24 cellular contexts compared by ENCODE assay signal in genomic region chr16:13997526-13997925, GRCh38.
DNase-seq lines count a peak whose midpoint lies in the region; ATAC-seq, FAIRE-seq and TF ChIP-seq lines count a peak whose summit lies in the region.
"Had no signal": no experiment of that assay in that cellular context is flagged by ENCODE, and none has a peak within 500 bp of the region (broad histone marks: within the 10 kb centered on the region; RNA-seq: fewer than 3 reads in every experiment).

No MANE protein-coding gene starts in this region.

- intact Hi-C loops in GM12878 (cut with micrococcal nuclease; ENCODE audit: unreplicated experiment), result no loop called here

- H4K20me1 ChIP-seq in DOHH2 (ENCODE audit: control insufficient read depth, insufficient read depth, low read depth, low read length) (no peaks in the 10 kb centered on the region), GM12878 (ENCODE audit: control insufficient read depth, insufficient read depth) (no peaks in the 10 kb centered on the region)

- H3K9me3 Mint-ChIP-seq in T-helper 1 cell treated with Interleukin-12 subunit alpha and Interleukin-12 subunit beta and Interleukin-4 antibody, amounts not matched to agents 30 μg/mL and 1 μg/mL, for 36 hours, result no peaks in the 10 kb centered on the region
- H3K9me3 Mint-ChIP-seq in nephron, result no peaks in the 10 kb centered on the region
- H3K9me3 Mint-ChIP-seq: activated naive CD8-positive, alpha-beta T cell treated with anti-CD3 and anti-CD28 coated beads, Interleukin-2, amount 10 ng/mL, durations not matched to agents 7 days and 5 days; activated T-helper 17 cell treated with anti-CD3 and anti-CD28 coated beads, Interleukin-2, amount 50 U/mL, for 72 hours; nephron progenitor cell had no signal

- H3K4me3 Mint-ChIP-seq in T-helper 1 cell treated with Interleukin-12 subunit alpha and Interleukin-12 subunit beta and Interleukin-4 antibody, amounts not matched to agents 30 μg/mL and 1 μg/mL, for 36 hours, result no peak overlapping the region
- no peak overlapping the region for H3K4me3 Mint-ChIP-seq in nephron
- H3K4me3 Mint-ChIP-seq: activated naive CD8-positive, alpha-beta T cell treated with anti-CD3 and anti-CD28 coated beads, Interleukin-2, amount 10 ng/mL, durations not matched to agents 7 days and 5 days; activated T-helper 17 cell treated with anti-CD3 and anti-CD28 coated beads, Interleukin-2, amount 50 U/mL, for 72 hours; nephron progenitor cell; T-helper 17 cell had no signal

- no peak for TF ChIP-seq RAD21 in GM12878 (IDR thresholded peaks at IDR 0.05; ENCODE audit: insufficient read depth, low read depth, low read length)

- SMC1A ChIA-PET in GM12878 (lab: Charles Lee; ENCODE audit: uncharacterized antibody, unreplicated experiment), result interaction anchor here (0.6 to 1.2 kb wide), 10 partner anchors 9 to 308 kb away, joined by 3 to 8 read pairs (median 4); no protein-coding TSS in a partner anchor

- peaks cover 15% of the 10 kb centered on the region for H3F3A ChIP-seq in DOHH2 (ENCODE audit: control insufficient read depth, insufficient read depth)

- peak overlapping the region; percentile 20 for H2AFZ ChIP-seq in GM12878 (ENCODE audit: control insufficient read depth, low read depth, low read length)

- peak overlapping the region; percentile 62 for H3K4me2 ChIP-seq in DOHH2 (ENCODE audit: low read length)
- H3K4me2 ChIP-seq in GM12878 (ENCODE audit: control insufficient read depth, insufficient read depth), result peak overlapping the region; percentile 65; the same call in 1 of the 2 replicates

- no peak for ATAC-seq in GM12878
- ATAC-seq: activated T-helper 17 cell treated with anti-CD3 and anti-CD28 coated beads, Interleukin-2, amount 50 U/mL, for 72 hours; Panc1; right cardiac atrium; stimulated activated naive CD8-positive, alpha-beta T cell treated with anti-CD3 and anti-CD28 coated beads, Interleukin-15, Interleukin-2, amounts not matched to agents 100 U/mL and 50 U/mL, for 24 hours had no signal

- H3K9me3 ChIP-seq in DOHH2 (ENCODE audit: control insufficient read depth, insufficient read depth, low read length), result 0 out of 2 replicates have a peak, but pooled peaks cover 2% of the 10 kb centered on the region
- H3K9me3 ChIP-seq in GM12878 (replicated peaks; ENCODE audit: control insufficient read depth, insufficient read depth, low read length), result no peaks in the 10 kb centered on the region; the same call in 1 of the 3 replicates
- H3K9me3 ChIP-seq: ovary had no signal

- TF ChIP-seq POLR2A in GM12878 (IDR thresholded peaks at IDR 0.05; ENCODE audit: low read depth, low read length), result no peak

- CTCF ChIA-PET in GM12878 (lab: Yijun Ruan, JAX), result interaction anchor here (0.6 to 1.6 kb wide), 4 partner anchors 26 to 553 kb away, joined by 3 to 5 read pairs (median 4); no protein-coding TSS in a partner anchor

- H3K79me2 ChIP-seq in DOHH2 (ENCODE audit: control insufficient read depth, low read length) (no peaks in the 10 kb centered on the region), GM12878 (ENCODE audit: control insufficient read depth, insufficient read depth, low read length) (no peaks in the 10 kb centered on the region)

- DNase-seq in T-helper 1 cell (no peak), GM12878 (ENCODE audit: low read depth, low spot score) (no peak), T-helper 9 cell (no peak), DMS153 (lab: John Stamatoyannopoulos, UW) (no peak), hypothalamus (lab: John Stamatoyannopoulos, UW) (no peak)
- DNase-seq: activated CD8-positive, alpha-beta memory T cell treated with anti-CD3 and anti-CD28 coated beads, Interleukin-2, amount 50 U/mL, for 4 hours; activated naive CD8-positive, alpha-beta T cell treated with anti-CD3 and anti-CD28 coated beads, Interleukin-2, amount 10 ng/mL, durations not matched to agents 7 days and 5 days; central memory CD4-positive, alpha-beta T cell; dorsolateral prefrontal cortex; glutamatergic neuron; mesendoderm; nephron progenitor cell; ovary; right cardiac atrium; SIG-M5; stimulated activated CD4-positive, alpha-beta T cell treated with anti-CD3 and anti-CD28 coated beads, Interleukin-4, amount 100 ng/mL, for 4 hours; stimulated activated naive CD8-positive, alpha-beta T cell treated with anti-CD3 and anti-CD28 coated beads, Interleukin-15, Interleukin-2, amounts not matched to agents 100 U/mL and 50 U/mL, for 24 hours; T-helper 17 cell had no signal

- no peak for TF ChIP-seq EP300 in GM12878 (IDR thresholded peaks at IDR 0.05; ENCODE audit: borderline replicate concordance in 1 of 2, control insufficient read depth in 1 of 2, low read depth in 2 of 2, low read length in 2 of 2)

- no peak for FAIRE-seq in GM12878 (lab: Jason Lieb, UNC)

- no peak for TF ChIP-seq CTCF in DOHH2 (IDR thresholded peaks at IDR 0.05; ENCODE audit: low read depth, low read length, poor library complexity, severe bottlenecking)
- no peak for TF ChIP-seq CTCF in GM12878 (IDR thresholded peaks at IDR 0.05 in 2 of 3, conservative IDR thresholded peaks at IDR 0.05 in 1 of 3; ENCODE audit: control insufficient read depth in 2 of 3, extremely low read depth in 1 of 3, insufficient read depth in 1 of 3, low read depth in 3 of 3, low read length in 3 of 3)
- no peak for TF ChIP-seq CTCF in nephron (IDR thresholded peaks at IDR 0.05; ENCODE audit: unreplicated experiment in 3 of 3)

- 54% methylated on average over 4 of the region's 4 CpGs for WGBS in GM12878 (ENCODE audit: insufficient coverage, insufficient replicate concordance, low lambda C conversion rate, missing lambda C conversion rate)

- H3K9me2 ChIP-seq in DOHH2 (replicated peaks; ENCODE audit: control insufficient read depth, low read length), result no peaks in the 10 kb centered on the region

- RAD21 ChIA-PET in GM12878 (lab: Charles Lee; ENCODE audit: unreplicated experiment), result interaction anchor here (1.2 to 1.4 kb wide), 2 partner anchors 41 to 44 kb away, joined by 4 to 6 read pairs; no protein-coding TSS in a partner anchor

- H3K27ac ChIP-seq in DOHH2 (ENCODE audit: low read depth, low read length) (peak overlapping the region; percentile 82), GM12878 (ENCODE audit: control insufficient read depth, insufficient read depth) (0 out of 2 replicates have a peak overlapping the region, but pooled peaks have one; percentile 13)
- H3K27ac ChIP-seq: 22Rv1, ovary had no signal

- H3K27me3 ChIP-seq in DOHH2 (ENCODE audit: control insufficient read depth, low read length) (no peaks in the 10 kb centered on the region), GM12878 (replicated peaks in 1 of 2; ENCODE audit: control insufficient read depth in 2 of 2, insufficient read depth in 2 of 2, low read length in 1 of 2) (no peaks in the 10 kb centered on the region)
- H3K27me3 ChIP-seq: ovary had no signal

- H3K4me3 ChIP-seq in DOHH2 (ENCODE audit: low read length) (peak overlapping the region; percentile 43; the same call in 1 of the 2 replicates), GM12878 (no peak overlapping the region)
- H3K4me3 ChIP-seq: dorsolateral prefrontal cortex, ovary had no signal

- BruUV-seq in GM12878 (replicated peaks; lab: Mats Ljungman, UMichigan), result no TSS peak

- H3K27me3 Mint-ChIP-seq in T-helper 1 cell treated with Interleukin-12 subunit alpha and Interleukin-12 subunit beta and Interleukin-4 antibody, amounts not matched to agents 30 μg/mL and 1 μg/mL, for 36 hours (ENCODE audit: low read depth), result no peaks in the 10 kb centered on the region
- H3K27me3 Mint-ChIP-seq in nephron (ENCODE audit: low read depth), result peaks cover 4% of the 10 kb centered on the region

- H3K9ac ChIP-seq in GM12878 (ENCODE audit: control insufficient read depth, insufficient read depth, low read length), result no peak overlapping the region

- H3K36me3 Mint-ChIP-seq in T-helper 1 cell treated with Interleukin-12 subunit alpha and Interleukin-12 subunit beta and Interleukin-4 antibody, amounts not matched to agents 30 μg/mL and 1 μg/mL, for 36 hours (ENCODE audit: low read depth), result peaks cover 1% of the 10 kb centered on the region
- H3K36me3 Mint-ChIP-seq in nephron (ENCODE audit: low read depth), result no peaks in the 10 kb centered on the region
- H3K36me3 Mint-ChIP-seq: activated naive CD8-positive, alpha-beta T cell treated with anti-CD3 and anti-CD28 coated beads, Interleukin-2, amount 10 ng/mL, durations not matched to agents 7 days and 5 days had no signal

- no peaks in the 10 kb centered on the region for H3K36me3 ChIP-seq in DOHH2 (ENCODE audit: control insufficient read depth, low read length)
- H3K36me3 ChIP-seq in GM12878 (ENCODE audit: control insufficient read depth in 2 of 2, insufficient read depth in 2 of 2, low read length in 1 of 2), result no peaks in the 10 kb centered on the region
- H3K36me3 ChIP-seq: ovary had no signal

- H3K4me1 ChIP-seq in DOHH2 (ENCODE audit: control insufficient read depth, low read length) (peaks cover 68% of the 10 kb centered on the region), GM12878 (ENCODE audit: control insufficient read depth, insufficient read depth, low read length) (peaks cover 30% of the 10 kb centered on the region)

- peak overlapping the region; percentile 4 for H3K27ac Mint-ChIP-seq in T-helper 1 cell treated with Interleukin-12 subunit alpha and Interleukin-12 subunit beta and Interleukin-4 antibody, amounts not matched to agents 30 μg/mL and 1 μg/mL, for 36 hours
- peak overlapping the region; percentile 42 to 61 (median 48) for H3K27ac Mint-ChIP-seq in nephron
- H3K27ac Mint-ChIP-seq: activated naive CD8-positive, alpha-beta T cell treated with anti-CD3 and anti-CD28 coated beads, Interleukin-2, amount 10 ng/mL, durations not matched to agents 7 days and 5 days; activated T-helper 17 cell treated with anti-CD3 and anti-CD28 coated beads, Interleukin-2, amount 50 U/mL, for 72 hours; nephron progenitor cell; T-helper 17 cell had no signal

- POLR2A ChIA-PET in GM12878 (lab: Charles Lee), result interaction anchor here (1.1 to 1.6 kb wide), 2 partner anchors 9 to 37 kb away, joined by 5 to 6 read pairs; no protein-coding TSS in a partner anchor

- peaks cover 15% of the 10 kb centered on the region for H3K4me1 Mint-ChIP-seq in T-helper 1 cell treated with Interleukin-12 subunit alpha and Interleukin-12 subunit beta and Interleukin-4 antibody, amounts not matched to agents 30 μg/mL and 1 μg/mL, for 36 hours (ENCODE audit: low read depth)
- peaks cover 31% of the 10 kb centered on the region for H3K4me1 Mint-ChIP-seq in nephron
- H3K4me1 Mint-ChIP-seq: activated T-helper 17 cell treated with anti-CD3 and anti-CD28 coated beads, Interleukin-2, amount 50 U/mL, for 72 hours had no signal

- in situ Hi-C loops in GM12878 (cut with MboI), result no loop called here

TF ChIP-seq in GM12878, 131 proteins besides CTCF, POLR2A, EP300 and RAD21 (continues in another document):
- TF ChIP-seq BRCA1 (IDR thresholded peaks at IDR 0.05; ENCODE audit: low read depth, low read length) (no peak), MEF2B (IDR thresholded peaks at IDR 0.05; ENCODE audit: partially characterized antibody, poor library complexity, severe bottlenecking) (no peak), TCF3 (IDR thresholded peaks at IDR 0.05; ENCODE audit: borderline replicate concordance, insufficient read depth, low read depth, low read length) (no peak), JUND (IDR thresholded peaks at IDR 0.05; ENCODE audit: low read depth, low read length) (no peak), KAT2A (conservative IDR thresholded peaks at IDR 0.05; ENCODE audit: control insufficient read depth, low read depth, low read length) (no peak), ZNF207 (IDR thresholded peaks at IDR 0.05; ENCODE audit: borderline replicate concordance) (no peak)
